ENCODE assay signal across 33 cellular contexts in the genomic region with DNA sequence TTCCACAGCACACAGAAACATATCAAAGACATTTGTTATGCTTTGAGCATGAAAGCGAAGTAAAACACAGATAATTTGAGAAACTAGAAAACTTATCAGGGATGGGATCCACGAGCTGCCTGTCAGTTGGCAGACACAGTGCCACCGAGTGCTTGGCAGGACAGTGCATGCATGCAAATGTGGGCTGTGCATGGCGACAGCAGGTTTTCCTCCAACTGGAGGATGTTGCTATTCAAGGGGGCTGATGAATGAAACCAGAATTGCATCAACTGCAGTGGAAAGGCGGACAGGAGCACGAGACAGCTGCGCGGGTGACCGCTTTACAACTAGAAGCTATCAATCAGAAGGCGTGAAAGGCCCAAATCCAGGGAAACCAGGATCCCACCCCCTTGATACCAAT.
"Had no signal": no experiment of that assay in that cellular context is flagged by ENCODE, and none has a peak within 500 bp of the region (broad histone marks: within the 10 kb centered on the region; RNA-seq: fewer than 3 reads in every experiment).

No MANE protein-coding gene starts in this region.

- H3K9me3 Mint-ChIP-seq: activated CD4-positive, alpha-beta T cell treated with anti-CD3 and anti-CD28 coated beads, Interleukin-2, amount 10 ng/mL, durations not matched to agents 24 days and 14 days; activated naive CD4-positive, alpha-beta T cell treated with anti-CD3 and anti-CD28 coated beads, Interleukin-2, amount 10 ng/mL, durations not matched to agents 7 days and 5 days; activated naive CD8-positive, alpha-beta T cell treated with anti-CD3 and anti-CD28 coated beads, Interleukin-2, amount 10 ng/mL, durations not matched to agents 7 days and 5 days; activated T-helper 1 cell treated with anti-CD3 and anti-CD28 coated beads, Interleukin-12 subunit alpha, Interleukin-12 subunit beta, Interleukin-2, Interleukin-4 antibody, amounts not matched to agents 30 ng/mL and 10 ng/mL and 1 ng/mL, durations not matched to agents 14 hours and 24 hours and 36 hours; activated T-helper 17 cell treated with anti-CD3 and anti-CD28 coated beads, Interleukin-2, amount 50 U/mL, for 72 hours; T-helper 1 cell treated with Interleukin-12 subunit alpha and Interleukin-12 subunit beta and Interleukin-4 antibody, amounts not matched to agents 30 μg/mL and 1 μg/mL, for 36 hours; T-helper 2 cell treated with Interferon-gamma antibody and Interleukin-4, amounts not matched to agents 5 μg/mL and 100 μg/mL, for 36 hours had no signal

- H3K4me1 Mint-ChIP-seq: activated B cell treated with CpG ODN at 0.5 μM for 24 hours; activated CD4-positive, alpha-beta T cell treated with anti-CD3 and anti-CD28 coated beads, Interleukin-2, amount 10 ng/mL, durations not matched to agents 24 days and 14 days; activated naive CD4-positive, alpha-beta T cell treated with anti-CD3 and anti-CD28 coated beads, Interleukin-2, amount 10 ng/mL, durations not matched to agents 7 days and 5 days; activated naive CD4-positive, alpha-beta T cell treated with anti-CD3 and anti-CD28 coated beads, Interleukin-2, amount 50 U/mL, for 24 hours; activated naive CD8-positive, alpha-beta T cell treated with anti-CD3 and anti-CD28 coated beads, Interleukin-2, amount 10 ng/mL, durations not matched to agents 7 days and 5 days; activated naive CD8-positive, alpha-beta T cell treated with anti-CD3 and anti-CD28 coated beads, Interleukin-2, amount 50 U/mL, for 24 hours; activated T-helper 17 cell treated with anti-CD3 and anti-CD28 coated beads, Interleukin-2, amount 50 U/mL, for 72 hours had no signal

- H3K36me3 Mint-ChIP-seq: activated CD4-positive, alpha-beta memory T cell treated with anti-CD3 and anti-CD28 coated beads for 36 hours; activated naive CD4-positive, alpha-beta T cell treated with anti-CD3 and anti-CD28 coated beads, Interleukin-2, amount 10 ng/mL, durations not matched to agents 7 days and 5 days; activated naive CD4-positive, alpha-beta T cell treated with anti-CD3 and anti-CD28 coated beads, Interleukin-2, amount 50 U/mL, for 24 hours; activated naive CD8-positive, alpha-beta T cell; activated naive CD8-positive, alpha-beta T cell treated with anti-CD3 and anti-CD28 coated beads, Interleukin-2, amount 10 ng/mL, durations not matched to agents 7 days and 5 days had no signal

- H3K9me3 ChIP-seq: ascending aorta, body of pancreas had no signal

- H3K27me3 Mint-ChIP-seq: activated B cell treated with CpG ODN at 0.5 μM for 24 hours; activated CD4-positive, alpha-beta T cell treated with anti-CD3 and anti-CD28 coated beads, Interleukin-2, amount 10 ng/mL, durations not matched to agents 24 days and 14 days; activated naive CD4-positive, alpha-beta T cell treated with anti-CD3 and anti-CD28 coated beads, Interleukin-2, amount 10 ng/mL, durations not matched to agents 7 days and 5 days; activated naive CD8-positive, alpha-beta T cell treated with anti-CD3 and anti-CD28 coated beads, Interleukin-2, amount 10 ng/mL, durations not matched to agents 7 days and 5 days; activated T-helper 17 cell treated with anti-CD3 and anti-CD28 coated beads, Interleukin-2, amount 50 U/mL, for 72 hours had no signal

- ATAC-seq: activated CD8-positive, alpha-beta T cell treated with anti-CD3 and anti-CD28 coated beads for 36 hours; activated naive CD8-positive, alpha-beta T cell treated with anti-CD3 and anti-CD28 coated beads, Interleukin-2, amount 50 U/mL, for 24 hours; activated T-cell treated with anti-CD3 and anti-CD28 coated beads, Interleukin-2, amount 50 U/mL, for 4 hours; activated T-cell treated with anti-CD3 and anti-CD28 coated beads, Interleukin-2, amount 50 U/mL, for 72 hours; activated T-helper 17 cell treated with anti-CD3 and anti-CD28 coated beads, Interleukin-2, amount 50 U/mL, for 72 hours; body of pancreas had no signal

- H3K36me3 ChIP-seq: ascending aorta had no signal

- H3K27ac Mint-ChIP-seq: activated B cell treated with CpG ODN at 0.5 μM for 24 hours; activated CD4-positive, alpha-beta memory T cell treated with anti-CD3 and anti-CD28 coated beads for 36 hours; activated CD4-positive, alpha-beta T cell treated with anti-CD3 and anti-CD28 coated beads, Interleukin-2, amount 10 ng/mL, durations not matched to agents 24 days and 14 days; activated CD8-positive, alpha-beta T cell treated with anti-CD3 and anti-CD28 coated beads for 36 hours; activated naive CD4-positive, alpha-beta T cell treated with anti-CD3 and anti-CD28 coated beads, Interleukin-2, amount 10 ng/mL, durations not matched to agents 7 days and 5 days; activated naive CD4-positive, alpha-beta T cell treated with anti-CD3 and anti-CD28 coated beads, Interleukin-2, amount 50 U/mL, for 24 hours; activated naive CD8-positive, alpha-beta T cell; activated naive CD8-positive, alpha-beta T cell treated with anti-CD3 and anti-CD28 coated beads, Interleukin-2, amount 10 ng/mL, durations not matched to agents 7 days and 5 days; activated naive CD8-positive, alpha-beta T cell treated with anti-CD3 and anti-CD28 coated beads, Interleukin-2, amount 50 U/mL, for 24 hours; activated T-cell treated with anti-CD3 and anti-CD28 coated beads, Interleukin-2, amount 50 U/mL, for 72 hours; activated T-helper 1 cell treated with anti-CD3 and anti-CD28 coated beads, Interleukin-12 subunit alpha, Interleukin-12 subunit beta, Interleukin-2, Interleukin-4 antibody, amounts not matched to agents 30 ng/mL and 10 ng/mL and 1 ng/mL, durations not matched to agents 14 hours and 24 hours and 36 hours; activated T-helper 17 cell treated with anti-CD3 and anti-CD28 coated beads, Interleukin-2, amount 50 U/mL, for 72 hours; T-helper 1 cell treated with Interleukin-12 subunit alpha and Interleukin-12 subunit beta and Interleukin-4 antibody, amounts not matched to agents 30 μg/mL and 1 μg/mL, for 36 hours; T-helper 2 cell treated with Interferon-gamma antibody and Interleukin-4, amounts not matched to agents 5 μg/mL and 100 μg/mL, for 36 hours had no signal

- H3K27me3 ChIP-seq: ascending aorta, body of pancreas had no signal

- H3K4me1 ChIP-seq: ascending aorta, body of pancreas had no signal

- H3K27ac ChIP-seq: ascending aorta, body of pancreas, VCaP had no signal

- H3K4me3 Mint-ChIP-seq: activated B cell treated with CpG ODN at 0.5 μM for 24 hours; activated CD4-positive, alpha-beta memory T cell treated with anti-CD3 and anti-CD28 coated beads for 36 hours; activated CD4-positive, alpha-beta T cell treated with anti-CD3 and anti-CD28 coated beads, Interleukin-2, amount 10 ng/mL, durations not matched to agents 24 days and 14 days; activated CD8-positive, alpha-beta T cell treated with anti-CD3 and anti-CD28 coated beads for 36 hours; activated naive CD4-positive, alpha-beta T cell treated with anti-CD3 and anti-CD28 coated beads, Interleukin-2, amount 10 ng/mL, durations not matched to agents 7 days and 5 days; activated naive CD4-positive, alpha-beta T cell treated with anti-CD3 and anti-CD28 coated beads, Interleukin-2, amount 50 U/mL, for 24 hours; activated naive CD8-positive, alpha-beta T cell; activated naive CD8-positive, alpha-beta T cell treated with anti-CD3 and anti-CD28 coated beads, Interleukin-2, amount 10 ng/mL, durations not matched to agents 7 days and 5 days; activated naive CD8-positive, alpha-beta T cell treated with anti-CD3 and anti-CD28 coated beads, Interleukin-2, amount 50 U/mL, for 24 hours; activated T-cell treated with anti-CD3 and anti-CD28 coated beads, Interleukin-2, amount 50 U/mL, for 4 hours; activated T-cell treated with anti-CD3 and anti-CD28 coated beads, Interleukin-2, amount 50 U/mL, for 72 hours; activated T-helper 1 cell treated with anti-CD3 and anti-CD28 coated beads, Interleukin-12 subunit alpha, Interleukin-12 subunit beta, Interleukin-2, Interleukin-4 antibody, amounts not matched to agents 30 ng/mL and 10 ng/mL and 1 ng/mL, durations not matched to agents 14 hours and 24 hours and 36 hours; activated T-helper 17 cell treated with anti-CD3 and anti-CD28 coated beads, Interleukin-2, amount 50 U/mL, for 72 hours; T-helper 1 cell treated with Interleukin-12 subunit alpha and Interleukin-12 subunit beta and Interleukin-4 antibody, amounts not matched to agents 30 μg/mL and 1 μg/mL, for 36 hours; T-helper 2 cell treated with Interferon-gamma antibody and Interleukin-4, amounts not matched to agents 5 μg/mL and 100 μg/mL, for 36 hours had no signal

- DNase-seq: activated B cell treated with CpG ODN at 0.5 μM for 24 hours; activated CD4-positive, alpha-beta memory T cell treated with anti-CD3 and anti-CD28 coated beads for 36 hours; activated CD4-positive, alpha-beta T cell treated with anti-CD3 and anti-CD28 coated beads for 4 hours; activated CD4-positive, alpha-beta T cell treated with anti-CD3 and anti-CD28 coated beads, Interleukin-2, amount 10 ng/mL, durations not matched to agents 24 days and 14 days; activated CD4-positive, alpha-beta T cell treated with anti-CD3 and anti-CD28 coated beads, Interleukin-2, amount 50 U/mL, for 1 hour; activated CD4-positive, alpha-beta T cell treated with anti-CD3 and anti-CD28 coated beads, Interleukin-2, amount 50 U/mL, for 4 hours; activated CD4-positive, CD25-positive, alpha-beta regulatory T cell treated with anti-CD3 and anti-CD28 coated beads, Interleukin-2, amount 50 U/mL, for 72 hours; activated CD8-positive, alpha-beta memory T cell treated with anti-CD3 and anti-CD28 coated beads, Interleukin-2, amount 50 U/mL, for 4 hours; activated CD8-positive, alpha-beta T cell treated with anti-CD3 and anti-CD28 coated beads for 36 hours; activated effector memory CD4-positive, alpha-beta T cell treated with Interleukin-2 at 50 U/mL for 16 hours; activated gamma-delta T cell; activated naive CD4-positive, alpha-beta T cell treated with anti-CD3 and anti-CD28 coated beads, Interleukin-2, amount 10 ng/mL, durations not matched to agents 7 days and 5 days; activated naive CD4-positive, alpha-beta T cell treated with Interleukin-2 at 50 U/mL for 16 hours; activated naive CD8-positive, alpha-beta T cell treated with anti-CD3 and anti-CD28 coated beads, Interleukin-2, amount 10 ng/mL, durations not matched to agents 7 days and 5 days; activated naive CD8-positive, alpha-beta T cell treated with anti-CD3 and anti-CD28 coated beads, Interleukin-2, amount 50 U/mL, for 24 hours; activated T-cell treated with anti-CD3 and anti-CD28 coated beads for 4 hours; activated T-cell treated with anti-CD3 and anti-CD28 coated beads, Interleukin-2, amount 50 U/mL, for 1 hour; activated T-cell treated with anti-CD3 and anti-CD28 coated beads, Interleukin-2, amount 50 U/mL, for 4 hours; activated T-cell treated with anti-CD3 and anti-CD28 coated beads, Interleukin-2, amount 50 U/mL, for 72 hours; body of pancreas; central memory CD4-positive, alpha-beta T cell; SW 1271; T-helper 1 cell; T-helper 2 cell; T-helper 9 cell had no signal

- H3K4me3 ChIP-seq: ascending aorta, body of pancreas had no signal
